10 cellular contexts compared by ENCODE assay signal in the genomic region with DNA sequence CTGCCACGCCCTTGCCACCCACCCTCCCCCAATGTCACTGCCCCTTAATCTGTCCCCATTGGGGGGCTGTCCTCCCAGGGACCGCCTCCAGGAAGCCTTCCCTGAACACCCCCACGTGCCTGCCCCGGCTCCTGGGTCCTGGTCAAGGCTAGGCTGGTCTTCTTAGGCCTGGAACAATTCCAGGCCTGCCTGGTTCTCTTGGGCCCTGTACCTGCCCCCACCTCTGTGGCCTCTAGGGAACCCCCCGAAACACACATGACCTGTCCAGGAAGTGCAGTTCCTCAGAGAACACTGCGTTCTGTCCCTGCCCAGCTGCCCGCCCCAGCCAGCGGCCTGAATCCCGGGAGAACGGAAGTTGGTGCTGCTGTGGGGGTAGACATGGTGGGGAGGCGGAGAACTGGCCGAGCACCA. TPM values are rescaled to one million over a fixed set of nuclear protein-coding genes. Genes with fewer than 3 reads are reported as not detected.
DNase-seq lines count a peak whose midpoint lies in the region; ATAC-seq and TF ChIP-seq lines count a peak whose summit lies in the region.
"Had no signal": no experiment of that assay in that cellular context is flagged by ENCODE, and none has a peak within 500 bp of the region (broad histone marks: within the 10 kb centered on the region; RNA-seq: fewer than 3 reads in every experiment).

No MANE protein-coding gene starts in this region.

- H3K27ac Mint-ChIP-seq in CD4-positive, alpha-beta T cell, result peak overlapping the region; percentile 51

- CTCF ChIA-PET in CD4-positive, alpha-beta T cell (lab: Charles Lee), result no interaction called here

- no peaks in the 10 kb centered on the region for H3K27me3 Mint-ChIP-seq in CD4-positive, alpha-beta T cell

- no peaks in the 10 kb centered on the region for H3K9me3 Mint-ChIP-seq in CD4-positive, alpha-beta T cell

- POLR2A ChIA-PET in CD4-positive, alpha-beta T cell (lab: Charles Lee), result no interaction called here

- H3K27ac ChIP-seq in CD4-positive, alpha-beta T cell (ENCODE audit: low read depth, low read length), result no peak overlapping the region
- H3K27ac ChIP-seq in rectal smooth muscle tissue (ENCODE audit: low read depth, low read length), result peak overlapping the region; percentile 81

- TF ChIP-seq CTCF in CD4-positive, alpha-beta T cell (IDR thresholded peaks at IDR 0.05), result no peak

- H3K4me3 ChIP-seq in adipocyte (ENCODE audit: low read length) (no peak overlapping the region), rectal smooth muscle tissue (ENCODE audit: low read length) (peak overlapping the region; percentile 23)

- intact Hi-C loops in CD4-positive, alpha-beta T cell (cut with DNase I, micrococcal nuclease), result no loop called here
- intact Hi-C loops in left ventricle myocardium superior (cut with micrococcal nuclease), result no loop called here

- peak in 2 of 10 experiments; percentile 0 to 5 for DNase-seq in CD4-positive, alpha-beta T cell
- DNase-seq in adipocyte (ENCODE audit: low read depth) (no peak), left ventricle myocardium superior (peak; percentile 68), HUDEP-2 (lab: John Stamatoyannopoulos, UW; ENCODE audit: unreplicated experiment in 76 of 76) (no peak), CD1c-positive myeloid dendritic cell (ENCODE audit: extremely low spot score) (no peak), NCI-H1417 treated with DMSO at 0.1 percent for 48 hours (lab: John Stamatoyannopoulos, UW) (no peak)
- DNase-seq: activated gamma-delta T cell treated with Interleukin-2 at 50 U/mL for 16 hours, NCI-H446 treated with DMSO at 0.1 percent for 48 hours had no signal

- H3K4me1 ChIP-seq in adipocyte (ENCODE audit: control insufficient read depth, insufficient read depth, low read length) (peaks cover 45% of the 10 kb centered on the region), rectal smooth muscle tissue (ENCODE audit: control insufficient read depth, insufficient read depth, low read length) (peaks cover 34% of the 10 kb centered on the region)

- no peak for ATAC-seq in CD4-positive, alpha-beta T cell (ENCODE audit: poor library complexity)
- ATAC-seq in left ventricle myocardium superior, result peak; percentile 50
- ATAC-seq in HG02759 (IDR thresholded peaks at IDR 0.05; ENCODE audit: unreplicated experiment), result no peak

- no peaks in the 10 kb centered on the region for H3K4me1 Mint-ChIP-seq in CD4-positive, alpha-beta T cell (ENCODE audit: low read depth)

- H3K36me3 ChIP-seq in adipocyte (ENCODE audit: control insufficient read depth, insufficient read depth, low read length, severe bottlenecking) (peaks cover 32% of the 10 kb centered on the region), rectal smooth muscle tissue (ENCODE audit: control insufficient read depth, insufficient read depth, low read length) (peaks cover 22% of the 10 kb centered on the region)

- H3K9ac ChIP-seq in adipocyte (ENCODE audit: low read length) (peak overlapping the region; percentile 5), rectal smooth muscle tissue (ENCODE audit: low read length) (no peak overlapping the region)

- peaks cover 32% of the 10 kb centered on the region for H3K36me3 Mint-ChIP-seq in CD4-positive, alpha-beta T cell (ENCODE audit: low read depth)

- peak overlapping the region; percentile 20 for H3K4me3 Mint-ChIP-seq in CD4-positive, alpha-beta T cell

- H3K9me3 ChIP-seq in CD4-positive, alpha-beta T cell (ENCODE audit: control insufficient read depth, low read length), result no peaks in the 10 kb centered on the region
- no peaks in the 10 kb centered on the region for H3K9me3 ChIP-seq in adipocyte (ENCODE audit: control insufficient read depth, low read length)

- H3K27me3 ChIP-seq in CD4-positive, alpha-beta T cell (ENCODE audit: control insufficient read depth, insufficient read depth, low read length), result no peaks in the 10 kb centered on the region
- H3K27me3 ChIP-seq in adipocyte (replicated peaks; ENCODE audit: control insufficient read depth, insufficient read depth, low read length) (no peaks in the 10 kb centered on the region), rectal smooth muscle tissue (ENCODE audit: control insufficient read depth, insufficient read depth, low read length) (no peaks in the 10 kb centered on the region)

RNA-seq across cellular contexts. Expression of gene MXD4, which starts 5.1 kb away (rescaled TPM):
- 100 to 1,000 TPM; 140 to 147 TPM for total RNA-seq in CD4-positive, alpha-beta T cell
- 44.0 TPM for total RNA-seq in left ventricle myocardium superior

RNA-seq across cellular contexts. Expression of gene HAUS3, which starts 14.9 kb away (rescaled TPM):
- 100 to 1,000 TPM; 143 to 148 TPM for total RNA-seq in CD4-positive, alpha-beta T cell
- 8.2 TPM for total RNA-seq in left ventricle myocardium superior

RNA-seq across cellular contexts. Expression of gene POLN, which starts 14.9 kb away (rescaled TPM):
- 1 to 10 TPM; 2.1 to 2.3 TPM for total RNA-seq in CD4-positive, alpha-beta T cell
- total RNA-seq in left ventricle myocardium superior, result 1.9 TPM

Comparison
In these comparisons a context has a peak if more than half of its experiments do, and no peak if none do; other contexts are left out.
1. RNA of gene HAUS3, which starts 14.9 kb away (total RNA-seq): 143 to 148 TPM in CD4-positive, alpha-beta T cell; 8.2 TPM in left ventricle myocardium superior (single experiment); every median in the first group is over 10 times any median in the second.